Comparison of ENCODE assay signal across 8 cellular contexts in the genomic region with DNA sequence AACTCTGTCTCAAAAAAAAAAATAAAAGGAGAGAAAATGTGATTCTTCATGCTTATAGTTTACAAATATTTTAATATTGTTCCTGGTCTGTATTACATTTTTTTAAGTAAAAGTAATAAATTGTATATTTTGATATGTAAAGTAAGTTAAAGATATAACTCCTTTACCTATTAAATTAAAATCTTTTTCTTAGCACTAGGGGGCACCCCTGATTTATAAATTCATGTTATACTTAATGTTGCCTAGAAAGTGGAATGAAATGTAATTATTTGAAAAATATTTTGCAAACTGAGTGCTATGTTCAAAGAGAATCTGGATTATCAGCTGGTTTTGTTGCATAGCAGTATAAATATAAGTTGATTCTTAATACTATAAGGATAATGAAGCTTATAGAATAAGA. TPM values are rescaled to one million over a fixed set of nuclear protein-coding genes. Genes with fewer than 3 reads are reported as not detected.
A peak's percentile ranks its signal among the peaks of the same experiment; 100 is the strongest.
DNase-seq lines count a peak whose midpoint lies in the region; ATAC-seq, FAIRE-seq and TF ChIP-seq lines count a peak whose summit lies in the region.

No MANE protein-coding gene starts in this region.

- no peak overlapping the region for H3K9ac ChIP-seq in astrocyte (ENCODE audit: low read length)

- peaks cover 11% of the 10 kb centered on the region for H3K36me3 Mint-ChIP-seq in astrocyte (ENCODE audit: low read depth, unreplicated experiment)
- H3K36me3 Mint-ChIP-seq in activated CD8-positive, alpha-beta memory T cell treated with anti-CD3 and anti-CD28 coated beads, Interleukin-2, amount 10 ng/mL, durations not matched to agents 7 days and 5 days: no peaks in the 10 kb centered on the region

- DNase-seq in DMS53 (lab: John Stamatoyannopoulos, UW): peak; percentile 64
- peak; percentile 32 for DNase-seq in NCI-H1092 treated with DMSO at 0.1 percent for 48 hours (lab: John Stamatoyannopoulos, UW)
- DNase-seq in astrocyte (ENCODE audit: low read depth): no peak
- DNase-seq in medulla oblongata (ENCODE audit: extremely low spot score): peak; percentile 33
- no peak for DNase-seq in epidermal melanocyte (ENCODE audit: insufficient read length, low spot score)
- no peak for DNase-seq in activated CD8-positive, alpha-beta memory T cell treated with anti-CD3 and anti-CD28 coated beads, Interleukin-2, amount 10 ng/mL, durations not matched to agents 7 days and 5 days

- H2AFZ ChIP-seq in astrocyte (ENCODE audit: low read depth, low read length): no peak overlapping the region

- CTCF ChIA-PET in activated CD8-positive, alpha-beta memory T cell treated with anti-CD3 and anti-CD28 coated beads, Interleukin-2, amount 10 ng/mL, durations not matched to agents 7 days and 5 days (lab: Charles Lee): interaction anchor here (0.7 to 4.4 kb wide), 3 partner anchors 10 to 240 kb away, joined by 3 to 20 read pairs (median 9); no protein-coding TSS in a partner anchor

- peaks cover under 1% of the 10 kb centered on the region for H4K20me1 ChIP-seq in astrocyte (ENCODE audit: insufficient read depth, low read length)

- no peak overlapping the region for H3K4me3 Mint-ChIP-seq in astrocyte (ENCODE audit: unreplicated experiment)
- H3K4me3 Mint-ChIP-seq in activated CD8-positive, alpha-beta memory T cell treated with anti-CD3 and anti-CD28 coated beads, Interleukin-2, amount 10 ng/mL, durations not matched to agents 7 days and 5 days: no peak overlapping the region

- no peaks in the 10 kb centered on the region for H3K4me1 Mint-ChIP-seq in astrocyte (ENCODE audit: low read depth, unreplicated experiment)
- H3K4me1 Mint-ChIP-seq in activated CD8-positive, alpha-beta memory T cell treated with anti-CD3 and anti-CD28 coated beads, Interleukin-2, amount 10 ng/mL, durations not matched to agents 7 days and 5 days: no peaks in the 10 kb centered on the region

- H3K27me3 Mint-ChIP-seq in astrocyte (ENCODE audit: low read depth, unreplicated experiment): no peaks in the 10 kb centered on the region
- no peaks in the 10 kb centered on the region for H3K27me3 Mint-ChIP-seq in activated CD8-positive, alpha-beta memory T cell treated with anti-CD3 and anti-CD28 coated beads, Interleukin-2, amount 10 ng/mL, durations not matched to agents 7 days and 5 days

- no peaks in the 10 kb centered on the region for H3K36me3 ChIP-seq in astrocyte (ENCODE audit: insufficient read depth, low read length)

- no peak for FAIRE-seq in astrocyte (lab: Jason Lieb, UNC)

- no peak overlapping the region for H3K4me2 ChIP-seq in astrocyte (ENCODE audit: low read length)

- H3K27ac Mint-ChIP-seq in astrocyte (ENCODE audit: unreplicated experiment): no peak overlapping the region
- no peak overlapping the region for H3K27ac Mint-ChIP-seq in activated CD8-positive, alpha-beta memory T cell treated with anti-CD3 and anti-CD28 coated beads, Interleukin-2, amount 10 ng/mL, durations not matched to agents 7 days and 5 days

- no peak overlapping the region for H3K4me3 ChIP-seq in astrocyte (ENCODE audit: insufficient read depth, low read depth, low read length)

- TF ChIP-seq CTCF in astrocyte (IDR thresholded peaks at IDR 0.05; ENCODE audit: insufficient read depth, low read depth, low read length): peak; percentile 24

- peaks cover 4% of the 10 kb centered on the region for H3K9me3 ChIP-seq in astrocyte (ENCODE audit: insufficient read depth, low read depth, low read length)

- ATAC-seq in HG02852 (IDR thresholded peaks at IDR 0.05; ENCODE audit: unreplicated experiment): no peak
- ATAC-seq in esophagus mucosa: no peak
- ATAC-seq in activated CD8-positive, alpha-beta memory T cell treated with anti-CD3 and anti-CD28 coated beads, Interleukin-2, amount 10 ng/mL, durations not matched to agents 7 days and 5 days: no peak

- H3K4me1 ChIP-seq in astrocyte (ENCODE audit: insufficient read depth, low read length): no peaks in the 10 kb centered on the region

- H3K27ac ChIP-seq in astrocyte (ENCODE audit: low read depth, low read length): no peak overlapping the region

- no peaks in the 10 kb centered on the region for H3K27me3 ChIP-seq in astrocyte (ENCODE audit: insufficient read depth, low read length)

- peaks cover 6% of the 10 kb centered on the region for H3K79me2 ChIP-seq in astrocyte (ENCODE audit: insufficient read depth, low read length)

- H3K9me3 Mint-ChIP-seq in astrocyte (ENCODE audit: unreplicated experiment): peaks cover 6% of the 10 kb centered on the region
- no peaks in the 10 kb centered on the region for H3K9me3 Mint-ChIP-seq in activated CD8-positive, alpha-beta memory T cell treated with anti-CD3 and anti-CD28 coated beads, Interleukin-2, amount 10 ng/mL, durations not matched to agents 7 days and 5 days (ENCODE audit: low read depth)

RNA-seq across cellular contexts. Expression of a gene that starts 49.2 kb away (rescaled TPM):
- 33.6 and 35.4 TPM in 2 replicates for total RNA-seq in astrocyte
- total RNA-seq in esophagus mucosa: 30.4 TPM
- total RNA-seq in activated CD8-positive, alpha-beta memory T cell treated with anti-CD3 and anti-CD28 coated beads, Interleukin-2, amount 10 ng/mL, durations not matched to agents 7 days and 5 days: 1 to 10 TPM; 1.4 to 1.9 TPM

Comparison
In these comparisons a context has a peak if more than half of its experiments do, and no peak if none do; other contexts are left out.
1. DNase-seq: peak in DMS53 (single experiment), NCI-H1092 treated with DMSO at 0.1 percent for 48 hours (single experiment) and medulla oblongata (single experiment); none in astrocyte (single experiment), epidermal melanocyte (single experiment) and activated CD8-positive, alpha-beta memory T cell treated with anti-CD3 and anti-CD28 coated beads, Interleukin-2, amount 10 ng/mL, durations not matched to agents 7 days and 5 days (single experiment).
2. RNA of a gene that starts 49.2 kb away (total RNA-seq): 33.6 to 35.4 TPM in astrocyte and 30.4 TPM in esophagus mucosa (single experiment); 1.4 to 1.9 TPM in activated CD8-positive, alpha-beta memory T cell treated with anti-CD3 and anti-CD28 coated beads, Interleukin-2, amount 10 ng/mL, durations not matched to agents 7 days and 5 days; every median in the first group is over 10 times any median in the second.